ENCODE assay signal across 14 cellular contexts in the genomic region with DNA sequence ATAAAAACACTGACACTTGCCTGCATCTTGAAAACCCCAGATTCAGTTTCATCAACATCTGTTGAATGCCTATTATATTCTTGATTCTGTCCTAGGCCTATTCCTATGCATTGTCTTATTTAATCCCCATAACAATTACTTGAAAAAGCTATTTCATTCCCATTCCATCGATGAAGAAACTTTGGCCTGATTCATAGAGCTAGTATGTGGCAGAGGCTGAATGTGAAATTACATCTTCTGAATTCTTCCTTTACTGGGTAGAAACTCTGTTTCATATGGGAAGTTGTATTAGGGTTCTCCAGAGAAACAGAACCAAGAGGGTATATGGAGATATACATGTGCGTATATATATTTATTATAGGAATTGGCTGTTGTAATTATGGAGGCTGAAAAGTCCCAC. TPM values are rescaled to one million over a fixed set of nuclear protein-coding genes. Genes with fewer than 3 reads are reported as not detected.
DNase-seq lines count a peak whose midpoint lies in the region.
"Had no signal": no experiment of that assay in that cellular context is flagged by ENCODE, and none has a peak within 500 bp of the region (broad histone marks: within the 10 kb centered on the region; RNA-seq: fewer than 3 reads in every experiment).

No MANE protein-coding gene starts in this region.

- no peak overlapping the region for H3K27ac Mint-ChIP-seq in immature natural killer cell
- H3K27ac Mint-ChIP-seq: CD8-positive, alpha-beta T cell had no signal

- no peaks in the 10 kb centered on the region for H3K36me3 ChIP-seq in HUES48 (ENCODE audit: control insufficient read depth, insufficient read depth, low read length)
- H3K36me3 ChIP-seq: BE2C, HAP-1 had no signal

- peaks cover 23 to 32% of the 10 kb centered on the region in 2 donors for H3K4me1 Mint-ChIP-seq in immature natural killer cell

- DNase-seq in AG20443 (ENCODE audit: low spot score) (peak; percentile 27), epithelial cell of prostate (ENCODE audit: low read depth, low spot score) (no peak), skeletal muscle cell (ENCODE audit: low read depth) (peak; percentile 32), immature natural killer cell (no peak), SKM-1 treated with dmso at 0.1 percent for 144 hours (lab: John Stamatoyannopoulos, UW; ENCODE audit: unreplicated experiment) (no peak), NCI-H2029 treated with DMSO at 0.1 percent for 48 hours (lab: John Stamatoyannopoulos, UW) (no peak)
- DNase-seq: BE2C; CD8-positive, alpha-beta T cell; DND-41; NCI-H1092; NCI-H1694; NCI-H510A had no signal

- H3K27me3 ChIP-seq in HUES48 (ENCODE audit: control insufficient read depth, insufficient read depth, low read length): no peaks in the 10 kb centered on the region
- H3K27me3 ChIP-seq: BE2C had no signal

- no peaks in the 10 kb centered on the region for H3K9me3 Mint-ChIP-seq in immature natural killer cell
- H3K9me3 Mint-ChIP-seq: CD8-positive, alpha-beta T cell had no signal

- H3K27ac ChIP-seq in HUES48 (ENCODE audit: low read depth, low read length) (peak overlapping the region; percentile 59), epithelial cell of prostate (peak overlapping the region; percentile 15)

- H3K27me3 Mint-ChIP-seq in immature natural killer cell (ENCODE audit: low read depth in 3 of 3): no peaks in the 10 kb centered on the region

- H3K4me3 Mint-ChIP-seq in immature natural killer cell: no peak overlapping the region
- H3K4me3 Mint-ChIP-seq: CD8-positive, alpha-beta T cell had no signal

- no peak overlapping the region for H3K4me3 ChIP-seq in HUES48 (ENCODE audit: low read depth, low read length)
- no peak overlapping the region for H3K4me3 ChIP-seq in skeletal muscle cell (ENCODE audit: low read depth, low read length)
- H3K4me3 ChIP-seq: HAP-1 had no signal

- H3K9ac ChIP-seq in HUES48 (ENCODE audit: low read depth, low read length): no peak overlapping the region

- no peaks in the 10 kb centered on the region for H3K9me3 ChIP-seq in HUES48 (ENCODE audit: control insufficient read depth, insufficient read depth, low read length)
- H3K9me3 ChIP-seq: BE2C, HAP-1 had no signal

- H3K4me1 ChIP-seq in HUES48 (ENCODE audit: control insufficient read depth, insufficient read depth, low read length): peaks cover 22% of the 10 kb centered on the region
- H3K4me1 ChIP-seq: BE2C, HAP-1 had no signal

- peaks cover 0 to 4% (median 3%) of the 10 kb centered on the region in 3 donors for H3K36me3 Mint-ChIP-seq in immature natural killer cell
- H3K36me3 Mint-ChIP-seq: CD8-positive, alpha-beta T cell had no signal

RNA-seq across cellular contexts. Expression of gene SLC4A4, which starts 35.0 kb away (rescaled TPM):
- polyA plus RNA-seq in immature natural killer cell: 1 to 10 TPM; 4.4 to 8.0 (median 7.1) TPM

Comparison
In these comparisons a context has a peak if more than half of its experiments do, and no peak if none do; other contexts are left out.
1. DNase-seq: peak in AG20443 (single experiment) and skeletal muscle cell (single experiment); none in epithelial cell of prostate (single experiment), immature natural killer cell (0 of 3), SKM-1 treated with dmso at 0.1 percent for 144 hours (single experiment) and NCI-H2029 treated with DMSO at 0.1 percent for 48 hours (single experiment).